In the genomic region with DNA sequence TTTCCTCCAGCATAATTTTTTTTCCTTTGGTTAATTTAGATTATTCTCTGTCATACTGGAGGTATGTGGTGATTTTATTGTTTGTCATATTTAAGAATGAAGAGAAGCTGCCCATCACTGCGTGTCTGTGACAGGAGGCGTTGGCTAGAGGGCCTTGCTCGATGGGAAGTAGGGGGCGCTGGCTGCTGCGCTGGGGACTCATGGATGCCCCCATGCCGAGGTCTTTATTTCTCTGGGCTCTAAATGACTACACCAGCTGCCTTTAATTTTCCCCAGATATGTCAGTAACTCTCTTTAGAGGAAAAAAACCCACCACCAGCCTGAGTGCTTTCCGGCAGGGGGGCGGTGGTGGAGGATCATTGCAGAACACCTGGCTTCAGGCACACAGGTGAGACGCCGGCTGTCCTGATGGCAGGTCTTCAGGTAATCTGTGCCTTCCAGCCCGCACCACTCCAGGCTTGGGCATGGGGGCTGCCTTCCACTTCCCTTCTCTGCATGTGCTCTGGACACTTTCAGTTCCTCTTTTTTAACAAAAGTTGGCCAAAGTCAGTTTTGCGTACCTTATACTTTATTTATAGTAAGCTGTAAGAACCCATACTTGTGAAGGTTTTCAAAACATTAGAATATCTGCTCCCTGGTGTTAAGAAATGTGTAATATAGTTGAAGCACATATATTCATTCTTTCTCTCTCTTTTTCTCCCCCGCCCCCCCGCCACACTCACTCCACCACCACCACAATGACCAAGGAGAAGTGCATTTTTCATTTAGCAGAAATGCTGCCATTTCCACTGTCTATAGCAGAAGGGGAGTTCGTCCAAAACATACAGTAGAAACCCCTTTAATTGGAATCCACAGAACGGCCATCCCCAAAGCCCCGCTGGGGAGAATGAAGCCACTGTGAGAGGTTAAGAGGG, we compare ENCODE assay signal across 10 cellular contexts.
A peak's percentile ranks its signal among the peaks of the same experiment; 100 is the strongest.
DNase-seq lines count a peak whose midpoint lies in the region; ATAC-seq and TF ChIP-seq lines count a peak whose summit lies in the region.
"Had no signal": no experiment of that assay in that cellular context is flagged by ENCODE, and none has a peak within 500 bp of the region (broad histone marks: within the 10 kb centered on the region; RNA-seq: fewer than 3 reads in every experiment).

No MANE protein-coding gene starts in this region.

- no peaks in the 10 kb centered on the region for H3K9me3 Mint-ChIP-seq in stimulated activated naive CD8-positive, alpha-beta T cell treated with anti-CD3 and anti-CD28 coated beads, Interleukin-15, Interleukin-2, amounts not matched to agents 100 ng/mL and 50 ng/mL, for 24 hours

- peak overlapping the region; percentile 54 for H3K4me3 Mint-ChIP-seq in stimulated activated naive CD8-positive, alpha-beta T cell treated with anti-CD3 and anti-CD28 coated beads, Interleukin-15, Interleukin-2, amounts not matched to agents 100 ng/mL and 50 ng/mL, for 24 hours
- H3K4me3 Mint-ChIP-seq: brain had no signal

- no peak for TF ChIP-seq CTCF in Peyer's patch (IDR thresholded peaks at IDR 0.05)

- no peak for DNase-seq in stimulated activated naive CD8-positive, alpha-beta T cell treated with anti-CD3 and anti-CD28 coated beads, Interleukin-15, Interleukin-2, amounts not matched to agents 100 U/mL and 50 U/mL, for 24 hours
- peak in 2 of 3 donors; percentile 77 for DNase-seq in Peyer's patch
- DNase-seq in stimulated activated CD4-positive, alpha-beta T cell treated with anti-CD3 and anti-CD28 coated beads, Interleukin-4, amount 100 ng/mL, for 1 hour: no peak
- no peak for DNase-seq in ureter (ENCODE audit: low spot score)
- no peak for DNase-seq in DMS 273 (lab: John Stamatoyannopoulos, UW; ENCODE audit: unreplicated experiment)
- DNase-seq in SJCRH30: no peak
- DNase-seq: kidney glomerular epithelial cell had no signal

- TF ChIP-seq POLR2A in Peyer's patch (IDR thresholded peaks at IDR 0.05): no peak

- H3K4me1 Mint-ChIP-seq in stimulated activated naive CD8-positive, alpha-beta T cell treated with anti-CD3 and anti-CD28 coated beads, Interleukin-15, Interleukin-2, amounts not matched to agents 100 ng/mL and 50 ng/mL, for 24 hours (ENCODE audit: low read depth): peaks cover 67% of the 10 kb centered on the region

- H3K9me3 ChIP-seq in Peyer's patch: no peaks in the 10 kb centered on the region
- H3K9me3 ChIP-seq in SJCRH30 (replicated peaks): peaks cover 6% of the 10 kb centered on the region

- H3K27me3 ChIP-seq in Peyer's patch (no peaks in the 10 kb centered on the region), SJCRH30 (no peaks in the 10 kb centered on the region)

- H3K27me3 Mint-ChIP-seq in stimulated activated naive CD8-positive, alpha-beta T cell treated with anti-CD3 and anti-CD28 coated beads, Interleukin-15, Interleukin-2, amounts not matched to agents 100 ng/mL and 50 ng/mL, for 24 hours: no peaks in the 10 kb centered on the region
- H3K27me3 Mint-ChIP-seq: brain had no signal

- H3K4me1 ChIP-seq in Peyer's patch (no peaks in the 10 kb centered on the region), SJCRH30 (peaks cover 6% of the 10 kb centered on the region; the same call in 1 of the 2 replicates)

- H3K27ac Mint-ChIP-seq in stimulated activated naive CD8-positive, alpha-beta T cell treated with anti-CD3 and anti-CD28 coated beads, Interleukin-15, Interleukin-2, amounts not matched to agents 100 ng/mL and 50 ng/mL, for 24 hours: no peak overlapping the region

- H3K27ac ChIP-seq in Peyer's patch (peak overlapping the region in 3 of 4 donors; percentile 18 to 79 (median 58)), SJCRH30 (no peak overlapping the region)

- no peak for ATAC-seq in stimulated activated naive CD8-positive, alpha-beta T cell treated with anti-CD3 and anti-CD28 coated beads, Interleukin-15, Interleukin-2, amounts not matched to agents 100 U/mL and 50 U/mL, for 24 hours
- peak; percentile 68 for ATAC-seq in HG02970 (IDR thresholded peaks at IDR 0.05; ENCODE audit: low FRiP score, unreplicated experiment)

- H3K4me3 ChIP-seq in Peyer's patch (no peak overlapping the region), SJCRH30 (no peak overlapping the region)

- H3K36me3 ChIP-seq in Peyer's patch: no peaks in the 10 kb centered on the region
- peaks cover 15% of the 10 kb centered on the region for H3K36me3 ChIP-seq in SJCRH30

- H3K36me3 Mint-ChIP-seq in stimulated activated naive CD8-positive, alpha-beta T cell treated with anti-CD3 and anti-CD28 coated beads, Interleukin-15, Interleukin-2, amounts not matched to agents 100 ng/mL and 50 ng/mL, for 24 hours (ENCODE audit: low read depth): peaks cover 44% of the 10 kb centered on the region

Comparison
In these comparisons a context has a peak if more than half of its experiments do, and no peak if none do; other contexts are left out.
1. DNase-seq: peak in Peyer's patch (2 of 3); none in stimulated activated naive CD8-positive, alpha-beta T cell treated with anti-CD3 and anti-CD28 coated beads, Interleukin-15, Interleukin-2, amounts not matched to agents 100 U/mL and 50 U/mL, for 24 hours (single experiment), stimulated activated CD4-positive, alpha-beta T cell treated with anti-CD3 and anti-CD28 coated beads, Interleukin-4, amount 100 ng/mL, for 1 hour (single experiment), ureter (single experiment), DMS 273 (single experiment) and SJCRH30 (0 of 2).